Comparison of ENCODE assay signal across 8 cellular contexts in genomic region chr11:75814369-75814685, GRCh38. TPM values are rescaled to one million over a fixed set of nuclear protein-coding genes. Genes with fewer than 3 reads are reported as not detected.
DNase-seq lines count a peak whose midpoint lies in the region; ATAC-seq and TF ChIP-seq lines count a peak whose summit lies in the region.

No MANE protein-coding gene starts in this region.

- H3K4me3 Mint-ChIP-seq in progenitor cell of endocrine pancreas (ENCODE audit: low read depth) = no peak overlapping the region

- ATAC-seq in heart left ventricle (peak in 2 of 4 donors; percentile 31 to 34), HG02973 (IDR thresholded peaks at IDR 0.05; ENCODE audit: unreplicated experiment) (peak; percentile 18)

- intact Hi-C loops in heart left ventricle (cut with DNase I) = loop anchor here in 2 of 10 donors (5.0 to 10.0 kb wide), 2 partner anchors 338 to 340 kb away; no protein-coding TSS in a partner anchor
- intact Hi-C loops in cardiac septum (cut with DNase I) = no loop called here
- intact Hi-C loops in esophagus squamous epithelium (cut with DNase I) = no loop called here

- H3K9me3 ChIP-seq in heart left ventricle = no peaks in the 10 kb centered on the region
- H3K9me3 ChIP-seq in esophagus squamous epithelium = no peaks in the 10 kb centered on the region

- H3K27me3 ChIP-seq in heart left ventricle = no peaks in the 10 kb centered on the region
- no peaks in the 10 kb centered on the region for H3K27me3 ChIP-seq in esophagus squamous epithelium

- peak overlapping the region; percentile 1 to 96 (median 94) for H3K27ac ChIP-seq in heart left ventricle
- H3K27ac ChIP-seq in RWPE1 = peak overlapping the region; percentile 86
- peak overlapping the region; percentile 92 to 98 (median 95) for H3K27ac ChIP-seq in esophagus squamous epithelium

- H3K4me3 ChIP-seq in heart left ventricle (peak overlapping the region; percentile 72 to 100 (median 94)), esophagus squamous epithelium (peak overlapping the region; percentile 84 to 95 (median 92))

- 0 to 1% (median 1%) methylated on average over 6 to 13 of the region's 13 CpGs for WGBS in heart left ventricle, 4 donors
- 0% methylated on average over 2 to 9 of the region's 13 CpGs for WGBS in esophagus squamous epithelium, 2 donors

- POLR2A ChIA-PET in RWPE1 (lab: Yijun Ruan, JAX; ENCODE audit: low non-redundant PET) = no interaction called here

- H3K9me3 Mint-ChIP-seq in progenitor cell of endocrine pancreas (ENCODE audit: low read depth) = no peaks in the 10 kb centered on the region

- H3K36me3 ChIP-seq in heart left ventricle = no peaks in the 10 kb centered on the region
- no peaks in the 10 kb centered on the region for H3K36me3 ChIP-seq in esophagus squamous epithelium

- TF ChIP-seq CTCF in heart left ventricle (IDR thresholded peaks at IDR 0.05) (no peak), RWPE1 (conservative IDR thresholded peaks at IDR 0.05; ENCODE audit: low read depth) (no peak), esophagus squamous epithelium (IDR thresholded peaks at IDR 0.05) (no peak), progenitor cell of endocrine pancreas (IDR thresholded peaks at IDR 0.05; ENCODE audit: unreplicated experiment) (no peak), GM20000 (IDR thresholded peaks at IDR 0.05; ENCODE audit: extremely low read depth, missing control alignments) (no peak)

- DNase-seq in heart left ventricle = no peak
- no peak for DNase-seq in cardiac septum (ENCODE audit: low spot score)
- no peak for DNase-seq in RWPE1 (ENCODE audit: low spot score)
- peak; percentile 77 for DNase-seq in esophagus squamous epithelium (lab: John Stamatoyannopoulos, UW)
- DNase-seq in progenitor cell of endocrine pancreas (ENCODE audit: low spot score, unreplicated experiment) = no peak
- no peak for DNase-seq in GM20000 (ENCODE audit: low spot score)
- no peak for DNase-seq in hepatic stellate cell (ENCODE audit: low spot score)

- TF ChIP-seq POLR2A in heart left ventricle (IDR thresholded peaks at IDR 0.05) (peak in 1 of 2 donors; percentile 49), esophagus squamous epithelium (IDR thresholded peaks at IDR 0.05) (no peak)

- peaks cover 12% of the 10 kb centered on the region for H3K4me1 Mint-ChIP-seq in progenitor cell of endocrine pancreas (ENCODE audit: low read depth)

- H3K4me1 ChIP-seq in heart left ventricle (peaks cover 0 to 59% (median 22%) of the 10 kb centered on the region in 12 donors), esophagus squamous epithelium (peaks cover 0 to 45% (median 23%) of the 10 kb centered on the region in 3 donors)

- CTCF ChIA-PET in RWPE1 (lab: Yijun Ruan, JAX) = no interaction called here

- peak overlapping the region; percentile 98 for H3K27ac Mint-ChIP-seq in progenitor cell of endocrine pancreas

- H3K36me3 Mint-ChIP-seq in progenitor cell of endocrine pancreas (ENCODE audit: insufficient read depth) = no peaks in the 10 kb centered on the region

- H3K27me3 Mint-ChIP-seq in progenitor cell of endocrine pancreas = no peaks in the 10 kb centered on the region

RNA-seq across cellular contexts. Expression of gene UVRAG, which starts 0.7 kb away (rescaled TPM):
- total RNA-seq in heart left ventricle (10 to 100 TPM; 12.7 to 22.6 (median 15.2) TPM), cardiac septum (13.9 TPM), esophagus squamous epithelium (10 to 100 TPM in 1 of 4 donors, 1 to 10 TPM in 3; 3.5 to 15.4 (median 8.5) TPM), progenitor cell of endocrine pancreas (25.7 and 29.7 TPM in 2 replicates)
- 10 to 100 TPM in 1 of 2 donors, 1 to 10 TPM in 1; 4.5 to 12.4 TPM for polyA plus RNA-seq in heart left ventricle

RNA-seq across cellular contexts. Expression of gene DGAT2, which starts 45.7 kb away (rescaled TPM):
- total RNA-seq in heart left ventricle (10 to 100 TPM in 3 of 9 donors, 1 to 10 TPM in 6; 4.4 to 48.3 (median 8.3) TPM), cardiac septum (10.3 TPM), esophagus squamous epithelium (10 to 100 TPM in 3 of 4 donors, 1 to 10 TPM in 1; 6.1 to 29.3 (median 19.2) TPM), progenitor cell of endocrine pancreas (1.2 and 1.4 TPM in 2 replicates)
- 10 to 100 TPM in 1 of 2 donors, 1 to 10 TPM in 1; 4.0 to 15.8 TPM for polyA plus RNA-seq in heart left ventricle
